ENCODE assay signal across 8 cellular contexts in genomic region chr2:88599527-88599926, GRCh38. TPM values are rescaled to one million over a fixed set of nuclear protein-coding genes. Genes with fewer than 3 reads are reported as not detected.
DNase-seq lines count a peak whose midpoint lies in the region; ATAC-seq and TF ChIP-seq lines count a peak whose summit lies in the region.

No MANE protein-coding gene starts in this region.

- TF ChIP-seq CTCF in mammary epithelial cell (conservative IDR thresholded peaks at IDR 0.05 in 1 of 2, IDR thresholded peaks at IDR 0.05 in 1 of 2; ENCODE audit: extremely low read depth in 1 of 2, insufficient read depth in 1 of 2, low read depth in 1 of 2, low read length in 2 of 2) (no peak), MCF 10A (IDR thresholded peaks at IDR 0.05; ENCODE audit: unreplicated experiment) (no peak), OCI-LY7 (conservative IDR thresholded peaks at IDR 0.05; ENCODE audit: low read length) (no peak), type B pancreatic cell (conservative IDR thresholded peaks at IDR 0.05) (no peak)

- H3K4me2 ChIP-seq in mammary epithelial cell (ENCODE audit: insufficient read depth, low read depth, low read length) (no peak overlapping the region), OCI-LY7 (ENCODE audit: low read length) (peak overlapping the region; percentile 72)

- dilution Hi-C loops in mammary epithelial cell (cut with HindIII; ENCODE audit: low sequenced_read_pairs), result loop anchor here (5.0 kb wide), 1 partner anchor 53 kb away; no protein-coding TSS in a partner anchor

- H3K9me3 Mint-ChIP-seq in MCF 10A (ENCODE audit: unreplicated experiment) (no peaks in the 10 kb centered on the region), type B pancreatic cell (no peaks in the 10 kb centered on the region)

- H3K4me3 ChIP-seq in mammary epithelial cell (replicated peaks in 1 of 3; ENCODE audit: insufficient read depth in 1 of 3, low read depth in 2 of 3, low read length in 3 of 3), result no peak overlapping the region
- peak overlapping the region; percentile 55 for H3K4me3 ChIP-seq in OCI-LY7 (ENCODE audit: low read depth, low read length, poor library complexity, severe bottlenecking)

- H3K27ac ChIP-seq in mammary epithelial cell (ENCODE audit: insufficient read depth, low read depth, low read length), result peak overlapping the region; percentile 0
- peak overlapping the region; percentile 99 for H3K27ac ChIP-seq in OCI-LY7 (ENCODE audit: low read depth, low read length, poor library complexity, severe bottlenecking)

- intact Hi-C loops in mammary epithelial cell (cut with micrococcal nuclease) (no loop called here), MCF 10A (cut with micrococcal nuclease) (no loop called here), OCI-LY7 (cut with micrococcal nuclease; ENCODE audit: unreplicated experiment) (loop anchor here (1.0 kb wide), 1 partner anchor 28 kb away; the partner anchor contains the start of gene EIF2AK3)

- H3K4me1 ChIP-seq in mammary epithelial cell (ENCODE audit: insufficient read depth, low read length), result peaks cover 19% of the 10 kb centered on the region
- peaks cover 93% of the 10 kb centered on the region for H3K4me1 ChIP-seq in OCI-LY7 (ENCODE audit: insufficient read depth, low read length, poor library complexity, severe bottlenecking)

- H4K20me1 ChIP-seq in mammary epithelial cell (ENCODE audit: insufficient read depth, low read length), result no peaks in the 10 kb centered on the region
- no peaks in the 10 kb centered on the region for H4K20me1 ChIP-seq in OCI-LY7 (ENCODE audit: insufficient read depth, low read length)

- H3K36me3 ChIP-seq in mammary epithelial cell (ENCODE audit: insufficient read depth, low read length), result no peaks in the 10 kb centered on the region
- peaks cover 68% of the 10 kb centered on the region for H3K36me3 ChIP-seq in OCI-LY7 (ENCODE audit: insufficient read depth, low read length)

- H2AFZ ChIP-seq in mammary epithelial cell (ENCODE audit: low read depth, low read length), result no peak overlapping the region
- no peak overlapping the region for H2AFZ ChIP-seq in OCI-LY7 (ENCODE audit: low read length)

- POLR2A ChIA-PET in MCF 10A (lab: Yijun Ruan, JAX) (interaction anchor here (0.6 to 2.2 kb wide), 13 partner anchors 8 to 92 kb away, joined by 3 to 49 read pairs (median 6); partner anchors contain the start of genes EIF2AK3 and RPIA), OCI-LY7 (lab: Charles Lee) (interaction anchor here (0.5 to 1.7 kb wide), 4 partner anchors 9 to 260 kb away, joined by 3 to 6 read pairs (median 3); no protein-coding TSS in a partner anchor)

- no peak overlapping the region for H3K27ac Mint-ChIP-seq in MCF 10A (ENCODE audit: low read depth, unreplicated experiment)
- peak overlapping the region; percentile 75 for H3K27ac Mint-ChIP-seq in type B pancreatic cell

- H3K27me3 Mint-ChIP-seq in MCF 10A (ENCODE audit: insufficient read depth, unreplicated experiment) (no peaks in the 10 kb centered on the region), type B pancreatic cell (no peaks in the 10 kb centered on the region)

- DNase-seq in mammary epithelial cell (no peak), MCF 10A (ENCODE audit: unreplicated experiment) (no peak), OCI-LY7 (ENCODE audit: low spot score) (peak; percentile 55), germinal center (ENCODE audit: low spot score) (peak; percentile 47), type B pancreatic cell (ENCODE audit: extremely low spot score, unreplicated experiment) (no peak)
- no peak for DNase-seq in activated effector memory CD4-positive, alpha-beta T cell treated with anti-CD3 and anti-CD28 coated beads, Interleukin-2, amount 50 U/mL, for 16 hours

- CTCF ChIA-PET in mammary epithelial cell (lab: Charles Lee; ENCODE audit: low non-redundant PET) (no interaction called here), MCF 10A (lab: Yijun Ruan, JAX) (interaction anchor here (0.8 to 2.0 kb wide), 3 partner anchors 12 to 78 kb away, joined by 3 to 12 read pairs (median 5); no protein-coding TSS in a partner anchor), OCI-LY7 (lab: Charles Lee; ENCODE audit: unreplicated experiment) (no interaction called here)

- H3K9me3 ChIP-seq in mammary epithelial cell (replicated peaks; ENCODE audit: insufficient read depth, low read length), result no peaks in the 10 kb centered on the region
- H3K9me3 ChIP-seq in OCI-LY7 (ENCODE audit: low read length), result peaks cover 28% of the 10 kb centered on the region; the same call in 1 of the 2 replicates

- H3K4me1 Mint-ChIP-seq in MCF 10A (ENCODE audit: insufficient read depth, unreplicated experiment) (peaks cover 15% of the 10 kb centered on the region), type B pancreatic cell (ENCODE audit: unreplicated experiment) (peaks cover 18% of the 10 kb centered on the region)

- in situ Hi-C loops in mammary epithelial cell (cut with MboI; ENCODE audit: low sequenced_read_pairs in 2 of 2), result no loop called here

- H3K36me3 Mint-ChIP-seq in MCF 10A (ENCODE audit: insufficient read depth, unreplicated experiment) (peaks cover 5% of the 10 kb centered on the region), type B pancreatic cell (peaks cover 7% of the 10 kb centered on the region)

- BruUV-seq in mammary epithelial cell (replicated peaks; lab: Mats Ljungman, UMichigan) (no TSS peak), MCF 10A (replicated peaks; lab: Mats Ljungman, UMichigan) (no TSS peak), OCI-LY7 (replicated peaks; lab: Mats Ljungman, UMichigan) (TSS peak; percentile 36)

- no peaks in the 10 kb centered on the region for H3K9me2 ChIP-seq in OCI-LY7 (ENCODE audit: insufficient read depth, low read length)

- H3K4me3 Mint-ChIP-seq in MCF 10A (ENCODE audit: unreplicated experiment), result no peak overlapping the region
- no peak overlapping the region for H3K4me3 Mint-ChIP-seq in type B pancreatic cell

- H3K79me2 ChIP-seq in mammary epithelial cell (ENCODE audit: insufficient read depth, low read length), result peaks cover 44% of the 10 kb centered on the region
- peaks cover 95% of the 10 kb centered on the region for H3K79me2 ChIP-seq in OCI-LY7 (ENCODE audit: insufficient read depth, low read depth, low read length)

- no peaks in the 10 kb centered on the region for H3K27me3 ChIP-seq in mammary epithelial cell (ENCODE audit: insufficient read depth, low read length)

- ATAC-seq in HG03342 (IDR thresholded peaks at IDR 0.05; ENCODE audit: unreplicated experiment), result no peak
- no peak for ATAC-seq in GM21515 (IDR thresholded peaks at IDR 0.05; ENCODE audit: unreplicated experiment)

- 94% methylated on average over 2 of the region's 2 CpGs for WGBS in mammary epithelial cell (ENCODE audit: low coverage, missing lambda C conversion rate)

- H3K9ac ChIP-seq in mammary epithelial cell (ENCODE audit: insufficient read depth, low read length), result no peak overlapping the region

RNA-seq across cellular contexts. Expression of gene EIF2AK3, which starts 27.7 kb away (rescaled TPM):
- total RNA-seq in mammary epithelial cell (10 to 100 TPM; 19.2 to 25.3 TPM), MCF 10A (2022) (21.6 and 21.8 TPM in 2 replicates), OCI-LY7 (2022) (64.5 and 73.4 TPM in 2 replicates), type B pancreatic cell (ENCODE audit: low replicate concordance) (22.9 and 31.9 TPM in 2 replicates)
- polyA plus RNA-seq in mammary epithelial cell, result 6.3 TPM
- 8.7 TPM for polyA minus RNA-seq in mammary epithelial cell
- total RNA-seq in OCI-LY7 (2014; rRNA removed; shearing (Covaris generic)), result 49.4 and 52.7 TPM in 2 replicates

Comparison
In these comparisons a context has a peak if more than half of its experiments do, and no peak if none do; other contexts are left out.
1. DNase-seq: peak in OCI-LY7 (single experiment) and germinal center (single experiment); none in mammary epithelial cell (single experiment), MCF 10A (single experiment), type B pancreatic cell (single experiment) and activated effector memory CD4-positive, alpha-beta T cell treated with anti-CD3 and anti-CD28 coated beads, Interleukin-2, amount 50 U/mL, for 16 hours (single experiment).